In genomic region chr7:30162133-30162532, GRCh38 we compare ENCODE assay signal across 10 cellular contexts. TPM values are rescaled to one million over a fixed set of nuclear protein-coding genes. Genes with fewer than 3 reads are reported as not detected.
DNase-seq lines count a peak whose midpoint lies in the region; ATAC-seq and TF ChIP-seq lines count a peak whose summit lies in the region.
"Had no signal": no experiment of that assay in that cellular context is flagged by ENCODE, and none has a peak within 500 bp of the region (broad histone marks: within the 10 kb centered on the region; RNA-seq: fewer than 3 reads in every experiment).

No MANE protein-coding gene starts in this region.

- H3K18ac ChIP-seq in mesendoderm (ENCODE audit: low read length) = no peak overlapping the region

- H3K27ac ChIP-seq in epithelial cell of prostate (peak overlapping the region; percentile 98), left lung (peak overlapping the region in 1 of 2 donors; percentile 57), coronary artery (no peak overlapping the region), mesendoderm (ENCODE audit: low read depth, low read length) (no peak overlapping the region)

- H3K4me1 Mint-ChIP-seq in activated CD4-positive, alpha-beta T cell treated with anti-CD3 and anti-CD28 coated beads, Interleukin-2, amount 10 ng/mL, durations not matched to agents 7 days and 5 days = peaks cover 70% of the 10 kb centered on the region
- peaks cover 24% of the 10 kb centered on the region for H3K4me1 Mint-ChIP-seq in T-helper 17 cell
- peaks cover 45 to 55% of the 10 kb centered on the region in 2 donors for H3K4me1 Mint-ChIP-seq in stimulated activated naive B cell treated with anti-CD40 and anti-IgM and Interleukin-4, amounts not matched to agents 10 μg/mL and 1 μg/mL and 100 μg/mL, for 72 hours

- H3K36me3 ChIP-seq in left lung (no peaks in the 10 kb centered on the region), mesendoderm (ENCODE audit: control insufficient read depth, insufficient read depth, low read length) (no peaks in the 10 kb centered on the region)

- H3K56ac ChIP-seq in mesendoderm (ENCODE audit: low read length) = no peak overlapping the region

- H2AK5ac ChIP-seq in mesendoderm (ENCODE audit: low read length) = no peak overlapping the region

- no peak overlapping the region for H4K8ac ChIP-seq in mesendoderm (ENCODE audit: low read depth, low read length)

- no peak overlapping the region for H3K4me2 ChIP-seq in mesendoderm (ENCODE audit: low read length)

- no peaks in the 10 kb centered on the region for H3K79me1 ChIP-seq in mesendoderm (ENCODE audit: low read length)

- H3K9me3 ChIP-seq in T-helper 17 cell (ENCODE audit: control insufficient read depth, low read length, poor library complexity, severe bottlenecking) = no peaks in the 10 kb centered on the region
- H3K9me3 ChIP-seq in left lung = no peaks in the 10 kb centered on the region

- H3K4me1 ChIP-seq in left lung (peaks cover 9 to 70% of the 10 kb centered on the region in 2 donors), mesendoderm (ENCODE audit: control insufficient read depth, low read depth, low read length) (no peaks in the 10 kb centered on the region)

- no peak overlapping the region for H3K4me3 ChIP-seq in left lung
- no peak overlapping the region for H3K4me3 ChIP-seq in coronary artery
- H3K4me3 ChIP-seq in mesendoderm (ENCODE audit: low read length) = no peak overlapping the region

- H3K36me3 Mint-ChIP-seq in activated CD4-positive, alpha-beta T cell treated with anti-CD3 and anti-CD28 coated beads, Interleukin-2, amount 10 ng/mL, durations not matched to agents 7 days and 5 days (ENCODE audit: low read depth) = no peaks in the 10 kb centered on the region
- peaks cover 4% of the 10 kb centered on the region for H3K36me3 Mint-ChIP-seq in T-helper 17 cell (ENCODE audit: low read depth)
- no peaks in the 10 kb centered on the region for H3K36me3 Mint-ChIP-seq in stimulated activated naive B cell treated with anti-CD40 and anti-IgM and Interleukin-4, amounts not matched to agents 10 μg/mL and 1 μg/mL and 100 μg/mL, for 72 hours

- intact Hi-C loops in left lung (cut with DNase I) = loop anchor here in 1 of 2 donors (10.0 kb wide), 1 partner anchor 113 kb away; no protein-coding TSS in a partner anchor

- TF ChIP-seq CTCF in left lung (IDR thresholded peaks at IDR 0.05) (no peak), coronary artery (IDR thresholded peaks at IDR 0.05) (no peak)

- H3K27ac Mint-ChIP-seq in activated CD4-positive, alpha-beta T cell treated with anti-CD3 and anti-CD28 coated beads, Interleukin-2, amount 10 ng/mL, durations not matched to agents 7 days and 5 days = peak overlapping the region; percentile 88
- H3K27ac Mint-ChIP-seq in T-helper 17 cell = peak overlapping the region; percentile 84
- H3K27ac Mint-ChIP-seq in stimulated activated naive B cell treated with anti-CD40 and anti-IgM and Interleukin-4, amounts not matched to agents 10 μg/mL and 1 μg/mL and 100 μg/mL, for 72 hours = peak overlapping the region; percentile 75

- H3K9me3 Mint-ChIP-seq in activated CD4-positive, alpha-beta T cell treated with anti-CD3 and anti-CD28 coated beads, Interleukin-2, amount 10 ng/mL, durations not matched to agents 7 days and 5 days = no peaks in the 10 kb centered on the region
- H3K9me3 Mint-ChIP-seq in stimulated activated naive B cell treated with anti-CD40 and anti-IgM and Interleukin-4, amounts not matched to agents 10 μg/mL and 1 μg/mL and 100 μg/mL, for 72 hours = no peaks in the 10 kb centered on the region

- no peak overlapping the region for H3K4ac ChIP-seq in mesendoderm (ENCODE audit: low read depth, low read length)

- no peaks in the 10 kb centered on the region for H3K27me3 ChIP-seq in left lung
- H3K27me3 ChIP-seq in mesendoderm (ENCODE audit: insufficient read depth, low read length, poor library complexity) = no peaks in the 10 kb centered on the region

- CTCF ChIA-PET in activated CD4-positive, alpha-beta T cell treated with anti-CD3 and anti-CD28 coated beads, Interleukin-2, amount 10 ng/mL, durations not matched to agents 7 days and 5 days (lab: Charles Lee) = interaction anchor here (0.7 to 2.0 kb wide), 4 partner anchors 9 to 161 kb away, joined by 3 to 5 read pairs (median 4); no protein-coding TSS in a partner anchor

- H2BK5ac ChIP-seq in mesendoderm (ENCODE audit: low read length) = no peak overlapping the region

- no peak overlapping the region for H3K23ac ChIP-seq in mesendoderm (ENCODE audit: low read length)

- H4K5ac ChIP-seq in mesendoderm (ENCODE audit: low read length) = no peak overlapping the region

- no CpG with 5 or more reads among the region's 3 CpGs for WGBS in mesendoderm (ENCODE audit: extremely low coverage, insufficient coverage, low lambda C conversion rate)

- H3K79me2 ChIP-seq in mesendoderm (ENCODE audit: control insufficient read depth, insufficient read depth, low read length) = no peaks in the 10 kb centered on the region

- POLR2A ChIA-PET in activated CD4-positive, alpha-beta T cell treated with anti-CD3 and anti-CD28 coated beads, Interleukin-2, amount 10 ng/mL, durations not matched to agents 7 days and 5 days (lab: Charles Lee) = no interaction called here

- H3K9ac ChIP-seq in mesendoderm (ENCODE audit: low read length) = no peak overlapping the region

- H3K27me3 Mint-ChIP-seq in activated CD4-positive, alpha-beta T cell treated with anti-CD3 and anti-CD28 coated beads, Interleukin-2, amount 10 ng/mL, durations not matched to agents 7 days and 5 days = no peaks in the 10 kb centered on the region
- peaks cover 4% of the 10 kb centered on the region for H3K27me3 Mint-ChIP-seq in T-helper 17 cell
- peaks cover 0 to 5% of the 10 kb centered on the region in 2 donors for H3K27me3 Mint-ChIP-seq in stimulated activated naive B cell treated with anti-CD40 and anti-IgM and Interleukin-4, amounts not matched to agents 10 μg/mL and 1 μg/mL and 100 μg/mL, for 72 hours

- no peak for DNase-seq in activated CD4-positive, alpha-beta T cell treated with anti-CD3 and anti-CD28 coated beads, Interleukin-2, amount 10 ng/mL, durations not matched to agents 7 days and 5 days
- no peak for DNase-seq in activated CD4-positive, alpha-beta T cell treated with anti-CD3 and anti-CD28 coated beads for 1 hour
- no peak for DNase-seq in T-helper 17 cell
- no peak for DNase-seq in epithelial cell of prostate (ENCODE audit: low read depth, low spot score)
- DNase-seq in stimulated activated naive B cell treated with anti-CD40 and anti-IgM and Interleukin-4, amounts not matched to agents 10 μg/mL and 1 μg/mL and 100 μg/mL, for 72 hours = no peak
- no peak for DNase-seq in left lung
- no peak for DNase-seq in coronary artery (ENCODE audit: low spot score)
- DNase-seq in mesendoderm = no peak
- DNase-seq: central memory CD4-positive, alpha-beta T cell; GDM1 had no signal

- ATAC-seq in T-helper 17 cell = no peak
- no peak for ATAC-seq in stimulated activated naive B cell treated with anti-CD40 and anti-IgM and Interleukin-4, amounts not matched to agents 10 μg/mL and 1 μg/mL and 100 μg/mL, for 72 hours (replicated peaks)
- no peak for ATAC-seq in left lung

- H3K4me3 Mint-ChIP-seq in activated CD4-positive, alpha-beta T cell treated with anti-CD3 and anti-CD28 coated beads, Interleukin-2, amount 10 ng/mL, durations not matched to agents 7 days and 5 days = peak overlapping the region; percentile 44
- no peak overlapping the region for H3K4me3 Mint-ChIP-seq in T-helper 17 cell
- peak overlapping the region; percentile 10 to 57 for H3K4me3 Mint-ChIP-seq in stimulated activated naive B cell treated with anti-CD40 and anti-IgM and Interleukin-4, amounts not matched to agents 10 μg/mL and 1 μg/mL and 100 μg/mL, for 72 hours

- no peak overlapping the region for H2BK120ac ChIP-seq in mesendoderm (ENCODE audit: low read depth, low read length)

- H2BK15ac ChIP-seq in mesendoderm (replicated peaks; ENCODE audit: low read depth) = no peak overlapping the region

RNA-seq across cellular contexts. Expression of gene MTURN, which starts 27.3 kb away (rescaled TPM):
- total RNA-seq in activated CD4-positive, alpha-beta T cell treated with anti-CD3 and anti-CD28 coated beads, Interleukin-2, amount 10 ng/mL, durations not matched to agents 7 days and 5 days = 1 to 10 TPM; 3.7 to 4.1 TPM
- total RNA-seq in T-helper 17 cell (10 to 100 TPM; 25.1 to 91.0 TPM), left lung (10 to 100 TPM; 15.6 to 18.2 TPM)
- polyA plus RNA-seq in mesendoderm (2013, experiment 1 of 2) = 1.6 TPM
- polyA plus RNA-seq in mesendoderm (2013, experiment 2 of 2) = 1.5 TPM
